Comparison of ENCODE assay signal across 31 cellular contexts in genomic region chr5:175027390-175027789, GRCh38.
"Had no signal": no experiment of that assay in that cellular context is flagged by ENCODE, and none has a peak within 500 bp of the region (broad histone marks: within the 10 kb centered on the region; RNA-seq: fewer than 3 reads in every experiment).

No MANE protein-coding gene starts in this region.

- H3K27me3 ChIP-seq: adrenal gland, ascending aorta, cardiac muscle cell had no signal

- H3K36me3 ChIP-seq: adrenal gland, ascending aorta, cardiac muscle cell had no signal

- H3K4me3 ChIP-seq: adrenal gland, ascending aorta, cardiac muscle cell had no signal

- ATAC-seq: activated CD8-positive, alpha-beta T cell treated with anti-CD3 and anti-CD28 coated beads for 36 hours; activated naive CD4-positive, alpha-beta T cell treated with anti-CD3 and anti-CD28 coated beads, Interleukin-2, amount 50 U/mL, for 72 hours; activated T-cell treated with anti-CD3 and anti-CD28 coated beads, Interleukin-2, amount 50 U/mL, for 4 hours; activated T-cell treated with anti-CD3 and anti-CD28 coated beads, Interleukin-2, amount 50 U/mL, for 72 hours; activated T-helper 17 cell treated with anti-CD3 and anti-CD28 coated beads, Interleukin-2, amount 50 U/mL, for 72 hours had no signal

- H3K9me3 ChIP-seq: adrenal gland had no signal

- H3K4me1 ChIP-seq: adrenal gland had no signal

- H3K27ac ChIP-seq: adrenal gland, ascending aorta, cardiac muscle cell, VCaP had no signal

- DNase-seq: activated B cell treated with CpG ODN at 0.5 μM for 24 hours; activated CD4-positive, alpha-beta memory T cell treated with anti-CD3 and anti-CD28 coated beads for 36 hours; activated CD4-positive, alpha-beta T cell treated with anti-CD3 and anti-CD28 coated beads for 4 hours; activated CD4-positive, alpha-beta T cell treated with anti-CD3 and anti-CD28 coated beads, Interleukin-2, amount 10 ng/mL, durations not matched to agents 24 days and 14 days; activated CD4-positive, alpha-beta T cell treated with anti-CD3 and anti-CD28 coated beads, Interleukin-2, amount 50 U/mL, for 1 hour; activated CD4-positive, alpha-beta T cell treated with anti-CD3 and anti-CD28 coated beads, Interleukin-2, amount 50 U/mL, for 4 hours; activated CD4-positive, CD25-positive, alpha-beta regulatory T cell treated with anti-CD3 and anti-CD28 coated beads, Interleukin-2, amount 50 U/mL, for 72 hours; activated CD8-positive, alpha-beta memory T cell treated with anti-CD3 and anti-CD28 coated beads, Interleukin-2, amount 50 U/mL, for 4 hours; activated CD8-positive, alpha-beta T cell treated with anti-CD3 and anti-CD28 coated beads for 36 hours; activated effector memory CD4-positive, alpha-beta T cell treated with anti-CD3 and anti-CD28 coated beads, Interleukin-2, amount 50 U/mL, for 16 hours; activated gamma-delta T cell treated with Interleukin-2 at 50 U/mL for 16 hours; activated naive CD4-positive, alpha-beta T cell; activated naive CD4-positive, alpha-beta T cell treated with anti-CD3 and anti-CD28 coated beads for 36 hours; activated naive CD4-positive, alpha-beta T cell treated with anti-CD3 and anti-CD28 coated beads, Interleukin-2, amount 50 U/mL, for 16 hours; activated naive CD8-positive, alpha-beta T cell treated with anti-CD3 and anti-CD28 coated beads for 36 hours; activated T-cell treated with anti-CD3 and anti-CD28 coated beads for 4 hours; activated T-cell treated with anti-CD3 and anti-CD28 coated beads, Interleukin-2, amount 50 U/mL, for 1 hour; activated T-cell treated with anti-CD3 and anti-CD28 coated beads, Interleukin-2, amount 50 U/mL, for 4 hours; activated T-cell treated with anti-CD3 and anti-CD28 coated beads, Interleukin-2, amount 50 U/mL, for 72 hours; adrenal gland; amniotic stem cell; anterior cingulate cortex; cerebellar nuclear complex; T-helper 1 cell; T-helper 2 cell; T-helper 9 cell had no signal
